In the genomic region with DNA sequence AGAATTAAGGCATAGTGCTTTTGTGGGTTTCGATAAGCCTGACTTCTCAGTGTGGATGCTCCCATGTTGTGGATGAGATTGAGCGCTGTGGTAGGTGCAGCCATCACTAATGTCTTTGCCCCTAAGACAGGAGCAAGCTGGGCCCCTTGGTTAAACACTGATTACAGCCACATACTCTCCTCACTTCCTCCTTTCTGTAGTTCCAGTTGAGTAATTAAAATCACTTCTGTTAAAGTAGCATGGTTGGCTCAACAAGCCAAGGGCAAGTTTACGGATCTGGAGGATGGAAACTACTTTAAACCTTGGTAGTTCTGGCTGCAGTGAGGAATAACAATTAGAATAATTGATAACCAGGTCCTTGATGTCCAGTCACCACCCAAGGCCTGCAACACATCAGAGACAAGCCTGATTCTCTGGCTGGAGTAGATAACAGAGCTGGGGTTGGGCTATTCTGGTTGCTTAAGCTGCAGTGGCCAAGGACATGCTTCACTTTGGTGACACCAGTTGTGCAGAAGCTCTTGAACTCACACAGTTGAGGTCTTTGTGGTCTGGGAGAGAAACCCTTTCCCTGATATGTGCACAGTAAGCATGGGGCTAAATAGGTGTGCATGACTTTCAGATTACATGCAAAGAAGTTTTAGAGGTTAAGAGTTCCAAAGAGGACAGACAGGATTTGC, we compare ENCODE assay signal across 10 cellular contexts.
A peak's percentile ranks its signal among the peaks of the same experiment; 100 is the strongest.
DNase-seq lines count a peak whose midpoint lies in the region; ATAC-seq, FAIRE-seq and TF ChIP-seq lines count a peak whose summit lies in the region.
"Had no signal": no experiment of that assay in that cellular context is flagged by ENCODE, and none has a peak within 500 bp of the region (broad histone marks: within the 10 kb centered on the region; RNA-seq: fewer than 3 reads in every experiment).

No MANE protein-coding gene starts in this region.

- H3K4me1 Mint-ChIP-seq in activated CD4-positive, alpha-beta memory T cell treated with anti-CD3 and anti-CD28 coated beads for 36 hours (ENCODE audit: low read depth): peaks cover 4% of the 10 kb centered on the region
- no peaks in the 10 kb centered on the region for H3K4me1 Mint-ChIP-seq in natural killer cell

- POLR2A ChIA-PET in AG04450 (lab: Yijun Ruan, JAX): no interaction called here
- POLR2A ChIA-PET in activated CD4-positive, alpha-beta memory T cell treated with anti-CD3 and anti-CD28 coated beads for 36 hours (lab: Charles Lee): no interaction called here

- no peaks in the 10 kb centered on the region for H3K27me3 Mint-ChIP-seq in activated CD4-positive, alpha-beta memory T cell treated with anti-CD3 and anti-CD28 coated beads for 36 hours
- peaks cover 2 to 5% of the 10 kb centered on the region in 2 donors for H3K27me3 Mint-ChIP-seq in natural killer cell (ENCODE audit: low read depth in 2 of 2)

- no peaks in the 10 kb centered on the region for H3K36me3 Mint-ChIP-seq in activated CD4-positive, alpha-beta memory T cell treated with anti-CD3 and anti-CD28 coated beads for 36 hours
- no peaks in the 10 kb centered on the region for H3K36me3 Mint-ChIP-seq in natural killer cell

- H3K27me3 ChIP-seq in AG04450 (ENCODE audit: control insufficient read depth, insufficient read depth, low read length) (no peaks in the 10 kb centered on the region), body of pancreas (no peaks in the 10 kb centered on the region)

- TF ChIP-seq POLR2A in body of pancreas (IDR thresholded peaks at IDR 0.05): no peak

- H3K9me3 Mint-ChIP-seq in activated CD4-positive, alpha-beta memory T cell treated with anti-CD3 and anti-CD28 coated beads for 36 hours: peaks cover 4% of the 10 kb centered on the region
- no peaks in the 10 kb centered on the region for H3K9me3 Mint-ChIP-seq in natural killer cell
- H3K9me3 Mint-ChIP-seq: T-helper 1 cell treated with Interleukin-12 subunit alpha and Interleukin-12 subunit beta and Interleukin-4 antibody, amounts not matched to agents 30 μg/mL and 1 μg/mL, for 36 hours had no signal

- H3K4me3 ChIP-seq in AG04450 (ENCODE audit: low read depth, low read length) (no peak overlapping the region), body of pancreas (no peak overlapping the region)
- H3K4me3 ChIP-seq in Jurkat, Clone E6-1 (ENCODE audit: low read length): no peak overlapping the region
- H3K4me3 ChIP-seq: K562 had no signal

- H3K27ac Mint-ChIP-seq in activated CD4-positive, alpha-beta memory T cell treated with anti-CD3 and anti-CD28 coated beads for 36 hours: no peak overlapping the region
- no peak overlapping the region for H3K27ac Mint-ChIP-seq in natural killer cell
- H3K27ac Mint-ChIP-seq: T-helper 1 cell treated with Interleukin-12 subunit alpha and Interleukin-12 subunit beta and Interleukin-4 antibody, amounts not matched to agents 30 μg/mL and 1 μg/mL, for 36 hours had no signal

- peak; percentile 56 for FAIRE-seq in GM19239 (lab: Jason Lieb, UNC)
- FAIRE-seq: K562 had no signal

- no peaks in the 10 kb centered on the region for H3K4me1 ChIP-seq in body of pancreas

- DNase-seq in AG04450 (ENCODE audit: low read depth, low spot score) (no peak), GM19239 (ENCODE audit: insufficient read length, low spot score) (no peak), natural killer cell (no peak), body of pancreas (no peak)
- peak; percentile 8 for DNase-seq in Jurkat, Clone E6-1 (ENCODE audit: low read depth, low spot score)
- DNase-seq in NK-92 treated with Interleukin-12 subunit alpha and Interleukin-12 subunit beta, amount 100 ng/mL, for 24 hours (lab: John Stamatoyannopoulos, UW): no peak
- no peak for DNase-seq in activated CD4-positive, alpha-beta memory T cell treated with anti-CD3 and anti-CD28 coated beads for 36 hours

- H3K9me3 ChIP-seq in AG04450 (ENCODE audit: control insufficient read depth, insufficient read depth, low read length) (no peaks in the 10 kb centered on the region), body of pancreas (no peaks in the 10 kb centered on the region)

- no peak overlapping the region for H3K4me3 Mint-ChIP-seq in activated CD4-positive, alpha-beta memory T cell treated with anti-CD3 and anti-CD28 coated beads for 36 hours
- H3K4me3 Mint-ChIP-seq in natural killer cell: no peak overlapping the region
- H3K4me3 Mint-ChIP-seq: T-helper 1 cell treated with Interleukin-12 subunit alpha and Interleukin-12 subunit beta and Interleukin-4 antibody, amounts not matched to agents 30 μg/mL and 1 μg/mL, for 36 hours had no signal

- H3K27ac ChIP-seq in AG04450 (ENCODE audit: low read depth, low read length) (peak overlapping the region; percentile 58), body of pancreas (no peak overlapping the region)

- no peaks in the 10 kb centered on the region for H3K36me3 ChIP-seq in body of pancreas (replicated peaks in 1 of 2; ENCODE audit: insufficient read depth in 1 of 2, low read depth in 2 of 2)

- TF ChIP-seq CTCF in AG04450 (IDR thresholded peaks at IDR 0.05; ENCODE audit: low read depth, low read length): no peak
- TF ChIP-seq CTCF in natural killer cell (IDR thresholded peaks at IDR 0.05): no peak
- TF ChIP-seq CTCF in body of pancreas (IDR thresholded peaks at IDR 0.05): no peak

- ATAC-seq in HG02798 (IDR thresholded peaks at IDR 0.05; ENCODE audit: poor library complexity, unreplicated experiment) (peak; percentile 39), natural killer cell (no peak), body of pancreas (no peak)
- ATAC-seq: K562 had no signal

- CTCF ChIA-PET in AG04450 (lab: Charles Lee): interaction anchor here (1.0 kb wide), 1 partner anchor 71 kb away, joined by 3 read pairs; no protein-coding TSS in a partner anchor
- CTCF ChIA-PET in activated CD4-positive, alpha-beta memory T cell treated with anti-CD3 and anti-CD28 coated beads for 36 hours (lab: Charles Lee): no interaction called here

- intact Hi-C loops in activated CD4-positive, alpha-beta memory T cell treated with anti-CD3 and anti-CD28 coated beads for 36 hours (cut with micrococcal nuclease): loop anchor here (10.0 kb wide), 1 partner anchor 1916 kb away; no protein-coding TSS in a partner anchor
- intact Hi-C loops in natural killer cell (cut with micrococcal nuclease) (no loop called here), body of pancreas (cut with DNase I) (no loop called here)

- 67 to 82% methylated on average over 3 of the region's 3 CpGs for WGBS in body of pancreas, 2 donors
